11 cellular contexts compared by ENCODE assay signal in genomic region chr3:111610189-111610588, GRCh38. TPM values are rescaled to one million over a fixed set of nuclear protein-coding genes. Genes with fewer than 3 reads are reported as not detected.
DNase-seq lines count a peak whose midpoint lies in the region; ATAC-seq and TF ChIP-seq lines count a peak whose summit lies in the region.
"Had no signal": no experiment of that assay in that cellular context is flagged by ENCODE, and none has a peak within 500 bp of the region (broad histone marks: within the 10 kb centered on the region; RNA-seq: fewer than 3 reads in every experiment).

No MANE protein-coding gene starts in this region.

- no peaks in the 10 kb centered on the region for H3K36me3 ChIP-seq in Karpas-422 (ENCODE audit: insufficient read depth, low read length)

- no peak overlapping the region for H3K9ac ChIP-seq in Karpas-422 (ENCODE audit: low read length)

- ATAC-seq in GM18868 (IDR thresholded peaks at IDR 0.05; ENCODE audit: unreplicated experiment) (peak; percentile 95), GM21786 (IDR thresholded peaks at IDR 0.05; ENCODE audit: unreplicated experiment) (peak; percentile 97), foreskin keratinocyte (peak; percentile 75)

- no peaks in the 10 kb centered on the region for H4K20me1 ChIP-seq in Karpas-422 (ENCODE audit: insufficient read depth, low read depth, low read length)

- H3K9me3 ChIP-seq in Karpas-422 (ENCODE audit: low read length), result no peaks in the 10 kb centered on the region

- H3K4me2 ChIP-seq in Karpas-422 (ENCODE audit: low read depth, low read length, poor library complexity, severe bottlenecking), result no peak overlapping the region

- H3K27ac ChIP-seq in Karpas-422 (ENCODE audit: low read length), result no peak overlapping the region
- peak overlapping the region; percentile 47 for H3K27ac ChIP-seq in foreskin keratinocyte
- H3K27ac ChIP-seq: HL-60 had no signal

- H3K4me1 ChIP-seq in Karpas-422 (ENCODE audit: low read length) (peaks cover 3% of the 10 kb centered on the region; the same call in 1 of the 2 replicates), foreskin keratinocyte (peaks cover 33% of the 10 kb centered on the region)

- H3K9me2 ChIP-seq in Karpas-422 (replicated peaks; ENCODE audit: insufficient read depth, low read length), result no peaks in the 10 kb centered on the region

- H3K79me2 ChIP-seq in Karpas-422 (ENCODE audit: low read length), result no peaks in the 10 kb centered on the region

- H3K4me3 ChIP-seq in Karpas-422 (ENCODE audit: low read length), result no peak overlapping the region

- DNase-seq in Karpas-422 (peak; percentile 51), foreskin keratinocyte (peak in 1 of 2 donors; percentile 87), NCI-H2171 (lab: John Stamatoyannopoulos, UW) (no peak), AML-193 (lab: John Stamatoyannopoulos, UW) (no peak), NCI-H1092 (lab: John Stamatoyannopoulos, UW) (no peak), GM13976 (ENCODE audit: low spot score) (no peak)

- no peak for TF ChIP-seq CTCF in foreskin keratinocyte (conservative IDR thresholded peaks at IDR 0.05)
- TF ChIP-seq CTCF in GM13976 (IDR thresholded peaks at IDR 0.05; ENCODE audit: borderline replicate concordance, control extremely low read depth, extremely low read depth, insufficient read depth, missing control alignments), result no peak

- H3K27me3 ChIP-seq in Karpas-422 (ENCODE audit: low read length), result no peaks in the 10 kb centered on the region
- H3K27me3 ChIP-seq in foreskin keratinocyte, result no peaks in the 10 kb centered on the region

- in situ Hi-C loops in GM13976 (cut with MboI; ENCODE audit: low sequenced_read_pairs, unreplicated experiment), result no loop called here

- no peak overlapping the region for H2AFZ ChIP-seq in Karpas-422 (ENCODE audit: low read length)

RNA-seq across cellular contexts. Expression of gene ZBED2, which starts 15.0 kb away (rescaled TPM):
- not detected in 2 replicates for total RNA-seq in Karpas-422 (2014; rRNA removed; shearing (Covaris generic); ENCODE audit: low replicate concordance)
- 108 and 112 TPM in 2 replicates for total RNA-seq in foreskin keratinocyte
- polyA plus RNA-seq in foreskin keratinocyte, result 93.0 and 101 TPM in 2 replicates
- total RNA-seq: liver, subcutaneous adipose tissue had no signal
- polyA plus RNA-seq: liver had no signal

Comparison
In these comparisons a context has a peak if more than half of its experiments do, and no peak if none do; other contexts are left out.
1. RNA of gene ZBED2, which starts 15.0 kb away (total RNA-seq): 108 to 112 TPM in foreskin keratinocyte; not detected in Karpas-422; every median in the first group is over 100 times any median in the second.
2. Peak in every context shown above with its lines, with median percentiles within 50 percentile points of each other: ATAC-seq.